ENCODE assay signal across 10 cellular contexts in genomic region chr1:31633117-31633516, GRCh38. TPM values are rescaled to one million over a fixed set of nuclear protein-coding genes. Genes with fewer than 3 reads are reported as not detected.
DNase-seq lines count a peak whose midpoint lies in the region; ATAC-seq and TF ChIP-seq lines count a peak whose summit lies in the region.
"Had no signal": no experiment of that assay in that cellular context is flagged by ENCODE, and none has a peak within 500 bp of the region (broad histone marks: within the 10 kb centered on the region; RNA-seq: fewer than 3 reads in every experiment).

No MANE protein-coding gene starts in this region.

- H3K36me3 Mint-ChIP-seq in activated T-helper 17 cell treated with anti-CD3 and anti-CD28 coated beads, Interleukin-2, amount 50 U/mL, for 72 hours (ENCODE audit: low read depth), result peaks cover 75% of the 10 kb centered on the region

- DNase-seq in ACHN, result peak; percentile 31
- no peak for DNase-seq in GM12864 (ENCODE audit: low read depth)
- DNase-seq in T1000 (lab: John Stamatoyannopoulos, UW), result peak; percentile 13
- peak; percentile 64 for DNase-seq in iPS-NIHi7 (ENCODE audit: extremely low spot score)
- no peak for DNase-seq in hippocampal formation (lab: John Stamatoyannopoulos, UW)
- DNase-seq in C1 segment of cervical spinal cord (lab: John Stamatoyannopoulos, UW), result no peak
- DNase-seq in NCI-H2029 treated with DMSO at 0.1 percent for 48 hours (lab: John Stamatoyannopoulos, UW), result no peak
- DNase-seq: midbrain had no signal

- H3K27me3 Mint-ChIP-seq in activated T-helper 17 cell treated with anti-CD3 and anti-CD28 coated beads, Interleukin-2, amount 50 U/mL, for 72 hours, result no peaks in the 10 kb centered on the region

- no peak overlapping the region for H3K4me3 Mint-ChIP-seq in activated T-helper 17 cell treated with anti-CD3 and anti-CD28 coated beads, Interleukin-2, amount 50 U/mL, for 72 hours

- no peak overlapping the region for H3K4me3 ChIP-seq in GM12864 (ENCODE audit: low read depth, low read length)

- TF ChIP-seq CTCF in GM12864 (IDR thresholded peaks at IDR 0.05; ENCODE audit: low read depth, low read length, missing control alignments), result peak; percentile 62

- in situ Hi-C loops in ACHN (cut with HindIII; ENCODE audit: low pct_ligation_motif_present, low pct_unique_long_range_greater_than_20kb, low sequenced_read_pairs), result no loop called here

- no peak overlapping the region for H3K27ac Mint-ChIP-seq in activated T-helper 17 cell treated with anti-CD3 and anti-CD28 coated beads, Interleukin-2, amount 50 U/mL, for 72 hours

- peaks cover 13% of the 10 kb centered on the region for H3K4me1 Mint-ChIP-seq in activated T-helper 17 cell treated with anti-CD3 and anti-CD28 coated beads, Interleukin-2, amount 50 U/mL, for 72 hours

- H3K9me3 Mint-ChIP-seq in activated T-helper 17 cell treated with anti-CD3 and anti-CD28 coated beads, Interleukin-2, amount 50 U/mL, for 72 hours, result no peaks in the 10 kb centered on the region

- ATAC-seq in activated T-helper 17 cell treated with anti-CD3 and anti-CD28 coated beads, Interleukin-2, amount 50 U/mL, for 72 hours (replicated peaks), result no peak

RNA-seq across cellular contexts. Expression of gene PEF1, which starts 11.6 kb away (rescaled TPM):
- 10 to 100 TPM; 32.7 to 51.5 TPM for total RNA-seq in activated T-helper 17 cell treated with anti-CD3 and anti-CD28 coated beads, Interleukin-2, amount 50 U/mL, for 72 hours

RNA-seq across cellular contexts. Expression of gene HCRTR1, which starts 15.6 kb away (rescaled TPM):
- total RNA-seq in activated T-helper 17 cell treated with anti-CD3 and anti-CD28 coated beads, Interleukin-2, amount 50 U/mL, for 72 hours, result not detected
- total RNA-seq: activated CD8-positive, alpha-beta memory T cell treated with anti-CD3 and anti-CD28 coated beads for 36 hours had no signal

RNA-seq across cellular contexts. Expression of gene TINAGL1, which starts 56.8 kb away (rescaled TPM):
- not detected for total RNA-seq in activated T-helper 17 cell treated with anti-CD3 and anti-CD28 coated beads, Interleukin-2, amount 50 U/mL, for 72 hours
- total RNA-seq: activated CD8-positive, alpha-beta memory T cell treated with anti-CD3 and anti-CD28 coated beads for 36 hours had no signal

Comparison
In these comparisons a context has a peak if more than half of its experiments do, and no peak if none do; other contexts are left out.
1. DNase-seq: peak in ACHN (single experiment), T1000 (single experiment) and iPS-NIHi7 (single experiment); none in GM12864 (single experiment), hippocampal formation (0 of 2), C1 segment of cervical spinal cord (0 of 14) and NCI-H2029 treated with DMSO at 0.1 percent for 48 hours (single experiment).